Comparison of ENCODE assay signal across 9 cellular contexts in the genomic region with DNA sequence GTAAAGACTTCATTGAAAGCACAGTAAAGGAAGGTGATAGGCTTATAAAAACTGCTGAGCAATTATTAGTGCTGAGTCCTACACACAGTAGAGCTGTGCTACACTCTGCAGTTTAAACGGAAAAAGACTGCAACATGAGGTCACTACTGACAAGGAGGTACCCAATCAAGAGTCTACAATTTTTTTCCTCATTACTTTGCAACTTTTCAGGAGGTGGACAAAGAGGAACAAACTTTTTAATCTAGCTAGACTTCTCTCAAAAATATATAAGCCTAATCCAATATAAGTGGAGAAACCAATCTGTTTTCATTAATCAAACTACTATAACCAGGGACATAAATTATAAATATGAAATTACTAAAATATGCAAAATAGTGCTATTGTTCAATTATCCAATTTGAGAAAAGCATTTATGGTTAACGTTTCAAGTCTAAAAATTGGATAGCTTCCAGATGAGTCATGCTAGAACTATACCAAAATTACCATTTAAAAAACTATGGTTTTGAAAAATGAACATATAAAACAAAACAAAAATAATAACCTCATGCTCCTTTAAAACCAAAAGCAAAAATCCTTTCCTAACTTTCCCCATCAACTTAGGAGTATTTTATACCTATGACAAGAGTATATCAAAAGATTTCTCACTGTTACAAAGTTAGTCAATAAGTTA. TPM values are rescaled to one million over a fixed set of nuclear protein-coding genes. Genes with fewer than 3 reads are reported as not detected.
A peak's percentile ranks its signal among the peaks of the same experiment; 100 is the strongest.
DNase-seq lines count a peak whose midpoint lies in the region; ATAC-seq, FAIRE-seq and TF ChIP-seq lines count a peak whose summit lies in the region.
"Had no signal": no experiment of that assay in that cellular context is flagged by ENCODE, and none has a peak within 500 bp of the region (broad histone marks: within the 10 kb centered on the region; RNA-seq: fewer than 3 reads in every experiment).

No MANE protein-coding gene starts in this region.

- no peaks in the 10 kb centered on the region for H3K9me3 ChIP-seq in esophagus squamous epithelium

- H3K4me3 ChIP-seq in esophagus squamous epithelium: no peak overlapping the region

- no peak for ATAC-seq in GM18861 (IDR thresholded peaks at IDR 0.05; ENCODE audit: unreplicated experiment)

- H3K36me3 Mint-ChIP-seq in dendritic cell treated with granulocyte-macrophage colony-stimulating factor and Interleukin-4, amounts not matched to agents 40 ng/mL and 50 ng/mL, for 4 days (ENCODE audit: low read depth): peaks cover 59% of the 10 kb centered on the region
- peaks cover 44% of the 10 kb centered on the region for H3K36me3 Mint-ChIP-seq in nephron (ENCODE audit: low read depth)

- TF ChIP-seq POLR2A in esophagus squamous epithelium (IDR thresholded peaks at IDR 0.05): no peak

- FAIRE-seq in G401.6 (lab: Jason Lieb, UNC): peak; percentile 8

- peaks cover 0 to 50% (median 0%) of the 10 kb centered on the region in 3 donors for H3K36me3 ChIP-seq in esophagus squamous epithelium

- peaks cover 24% of the 10 kb centered on the region for H3K4me1 Mint-ChIP-seq in dendritic cell treated with granulocyte-macrophage colony-stimulating factor and Interleukin-4, amounts not matched to agents 40 ng/mL and 50 ng/mL, for 4 days (ENCODE audit: low read depth)
- H3K4me1 Mint-ChIP-seq in nephron: peaks cover 21% of the 10 kb centered on the region

- H3K4me3 Mint-ChIP-seq in dendritic cell treated with granulocyte-macrophage colony-stimulating factor and Interleukin-4, amounts not matched to agents 40 ng/mL and 50 ng/mL, for 4 days: no peak overlapping the region
- H3K4me3 Mint-ChIP-seq in nephron: no peak overlapping the region

- peak; percentile 90 for DNase-seq in NOMO-1 treated with DMSO at 0.1 percent for 48 hours (lab: John Stamatoyannopoulos, UW; ENCODE audit: unreplicated experiment)
- DNase-seq in anterior cingulate cortex (lab: John Stamatoyannopoulos, UW): no peak
- DNase-seq in esophagus squamous epithelium (lab: John Stamatoyannopoulos, UW): no peak
- no peak for DNase-seq in NCI-H1436 (lab: John Stamatoyannopoulos, UW)
- DNase-seq: NCI-H510A treated with DMSO at 0.1 percent for 48 hours had no signal

- H3K27ac Mint-ChIP-seq in dendritic cell treated with granulocyte-macrophage colony-stimulating factor and Interleukin-4, amounts not matched to agents 40 ng/mL and 50 ng/mL, for 4 days: peak overlapping the region; percentile 74
- H3K27ac Mint-ChIP-seq in nephron: peak overlapping the region in 2 of 3 experiments; percentile 15 to 28

- TF ChIP-seq CTCF in nephron (IDR thresholded peaks at IDR 0.05; ENCODE audit: unreplicated experiment in 3 of 3): no peak
- no peak for TF ChIP-seq CTCF in esophagus squamous epithelium (IDR thresholded peaks at IDR 0.05)

- no peak overlapping the region for H3K27ac ChIP-seq in esophagus squamous epithelium

- peaks cover 25% of the 10 kb centered on the region for H3K9me3 Mint-ChIP-seq in dendritic cell treated with granulocyte-macrophage colony-stimulating factor and Interleukin-4, amounts not matched to agents 40 ng/mL and 50 ng/mL, for 4 days
- H3K9me3 Mint-ChIP-seq in nephron: no peaks in the 10 kb centered on the region

- peaks cover 0 to 14% (median 3%) of the 10 kb centered on the region in 3 donors for H3K4me1 ChIP-seq in esophagus squamous epithelium

- no peaks in the 10 kb centered on the region for H3K27me3 ChIP-seq in esophagus squamous epithelium

- WGBS in esophagus squamous epithelium, 2 donors: 12 to 27% methylated on average over 2 of the region's 2 CpGs

- no peaks in the 10 kb centered on the region for H3K27me3 Mint-ChIP-seq in dendritic cell treated with granulocyte-macrophage colony-stimulating factor and Interleukin-4, amounts not matched to agents 40 ng/mL and 50 ng/mL, for 4 days
- H3K27me3 Mint-ChIP-seq in nephron (ENCODE audit: low read depth): no peaks in the 10 kb centered on the region

- intact Hi-C loops in dendritic cell treated with granulocyte-macrophage colony-stimulating factor and Interleukin-4, amounts not matched to agents 40 ng/mL and 50 ng/mL, for 4 days (cut with micrococcal nuclease): loop anchor here (5.0 kb wide), 1 partner anchor 37 kb away; a partner anchor contains a TSS
- intact Hi-C loops in esophagus squamous epithelium (cut with DNase I): no loop called here

RNA-seq across cellular contexts. Expression of a gene that starts 37.7 kb away (rescaled TPM):
- 10 to 100 TPM; 12.2 to 46.0 (median 13.9) TPM for total RNA-seq in esophagus squamous epithelium
